8 cellular contexts compared by ENCODE assay signal in genomic region chr20:18287915-18288747, GRCh38.
DNase-seq lines count a peak whose midpoint lies in the region; ATAC-seq and TF ChIP-seq lines count a peak whose summit lies in the region.

Gene ZNF133 (plus strand): TSS chr20:18288527. CDS start chr20:18305687, 17,160 bp downstream.

- peak within 1 kb of the TSS; percentile 91 to 94 for H3K27ac ChIP-seq in mucosa of rectum (ENCODE audit: low read depth in 2 of 2, low read length in 2 of 2)

- peaks cover 0 to 3% of the 10 kb centered on the region in 2 donors for H3K9me3 ChIP-seq in mucosa of rectum (ENCODE audit: control insufficient read depth in 2 of 2, low read length in 2 of 2)

- peaks cover 0 to 3% of the 10 kb centered on the region in 2 donors for H3K27me3 ChIP-seq in mucosa of rectum (ENCODE audit: control insufficient read depth in 2 of 2, insufficient read depth in 2 of 2, low read length in 2 of 2)

- no peak for TF ChIP-seq EP300 in Ishikawa (IDR thresholded peaks at IDR 0.05; ENCODE audit: borderline replicate concordance)

- peaks cover 2 to 6% of the 10 kb centered on the region in 2 donors for H3K4me1 ChIP-seq in mucosa of rectum (ENCODE audit: control insufficient read depth in 2 of 2, insufficient read depth in 2 of 2, low read length in 2 of 2)

- peaks cover 4 to 5% of the 10 kb centered on the region in 2 donors for H3K36me3 ChIP-seq in mucosa of rectum (ENCODE audit: control insufficient read depth in 2 of 2, insufficient read depth in 2 of 2, low read length in 2 of 2)

- peak within 1 kb of the TSS; percentile 93 to 98 for H3K4me3 ChIP-seq in mucosa of rectum (ENCODE audit: low read length in 2 of 2)

- H3K9ac ChIP-seq in mucosa of rectum (ENCODE audit: low read depth in 1 of 2, low read length in 2 of 2) = peak within 1 kb of the TSS; percentile 87 to 93

- peak; percentile 90 for TF ChIP-seq POLR2A in erythroblast (IDR thresholded peaks at IDR 0.05; ENCODE audit: low read length)

- DNase-seq in DMS53 treated with DMSO at 0.1 percent for 48 hours (lab: John Stamatoyannopoulos, UW; ENCODE audit: unreplicated experiment) = peak; percentile 93
- DNase-seq in OCI-M2 (lab: John Stamatoyannopoulos, UW; ENCODE audit: unreplicated experiment) = peak; percentile 87
- peak; percentile 98 for DNase-seq in activated T-cell treated with anti-CD3 and anti-CD28 coated beads, Interleukin-2, amount 50 U/mL, for 1 hour
- peak; percentile 96 to 97 for DNase-seq in erythroblast (lab: John Stamatoyannopoulos, UW)
- peak; percentile 94 to 97 for DNase-seq in stimulated activated CD8-positive, alpha-beta memory T cell treated with anti-CD3 and anti-CD28 coated beads, Interleukin-4, amount 100 ng/mL, for 4 hours (ENCODE audit: low read depth in 2 of 2, low spot score in 1 of 2)

- ATAC-seq in GM21619 (IDR thresholded peaks at IDR 0.05; ENCODE audit: unreplicated experiment) = peak; percentile 97

- TF ChIP-seq RAD21 in Ishikawa (IDR thresholded peaks at IDR 0.05; ENCODE audit: low read depth) = no peak

TF ChIP-seq in Ishikawa, 13 proteins besides CTCF, POLR2A, EP300 and RAD21:
- TF ChIP-seq MAX (IDR thresholded peaks at IDR 0.05) (peak; percentile 69), FOXM1 (IDR thresholded peaks at IDR 0.05; ENCODE audit: borderline replicate concordance, low read depth) (no peak), YY1 (IDR thresholded peaks at IDR 0.05; ENCODE audit: low read depth) (peak; percentile 15; the same call in 1 of the 2 replicates), USF1 (IDR thresholded peaks at IDR 0.05) (peak; percentile 42; the same call in 1 of the 2 replicates), TEAD4 (IDR thresholded peaks at IDR 0.05) (0 out of 2 replicates have a peak, but pooled peaks have one; percentile 3), CEBPB (IDR thresholded peaks at IDR 0.05) (no peak), ZBTB7A (IDR thresholded peaks at IDR 0.05; ENCODE audit: low read depth) (no peak), REST (IDR thresholded peaks at IDR 0.05; ENCODE audit: low read depth) (no peak), TAF1 (IDR thresholded peaks at IDR 0.05; ENCODE audit: low read depth) (peak; percentile 65), TCF12 (IDR thresholded peaks at IDR 0.05; ENCODE audit: low read depth) (peak; percentile 51), EGR1 (IDR thresholded peaks at IDR 0.05) (no peak), NFIC (IDR thresholded peaks at IDR 0.05) (no peak), CREB1 (IDR thresholded peaks at IDR 0.05; ENCODE audit: low read depth) (peak; percentile 95)

Comparison
In these comparisons a context has a peak if more than half of its experiments do, and no peak if none do; other contexts are left out.
1. Peak in every context shown above with its lines: DNase-seq, ATAC-seq, H3K4me3 ChIP-seq and H3K27ac ChIP-seq.